In the genomic region with DNA sequence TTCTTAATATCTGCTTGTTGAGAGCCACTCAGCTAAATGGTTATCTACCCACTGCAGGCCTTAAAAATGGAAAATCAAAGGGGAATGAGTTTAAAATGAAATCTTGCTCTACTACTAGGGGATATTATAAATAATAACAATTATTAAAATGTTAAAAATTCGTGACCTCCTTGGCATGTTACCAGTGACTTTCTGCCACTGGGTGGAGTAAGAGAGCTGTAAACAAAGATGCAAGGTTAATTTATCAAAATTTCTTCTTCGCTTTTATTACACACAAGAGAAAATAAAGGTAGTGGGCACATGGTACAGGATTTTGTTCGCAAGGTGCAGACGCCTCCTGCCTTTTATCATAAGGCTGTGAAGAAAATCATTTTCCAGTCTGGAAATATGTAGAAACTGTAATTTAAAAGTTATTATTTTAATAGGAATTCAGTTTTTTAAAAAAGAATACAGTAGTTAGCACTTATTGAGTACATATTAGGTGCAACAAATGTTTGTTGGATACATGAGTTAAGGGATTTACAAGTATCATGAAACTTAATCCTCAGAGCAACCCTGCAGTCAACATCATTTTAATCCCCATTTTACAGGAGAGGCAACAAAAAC, we compare ENCODE assay signal across 9 cellular contexts.
A peak's percentile ranks its signal among the peaks of the same experiment; 100 is the strongest.
DNase-seq lines count a peak whose midpoint lies in the region; ATAC-seq, FAIRE-seq and TF ChIP-seq lines count a peak whose summit lies in the region.
"Had no signal": no experiment of that assay in that cellular context is flagged by ENCODE, and none has a peak within 500 bp of the region (broad histone marks: within the 10 kb centered on the region; RNA-seq: fewer than 3 reads in every experiment).

No MANE protein-coding gene starts in this region.

- in situ Hi-C loops in HAP-1 (cut with MboI; ENCODE audit: low sequenced_read_pairs), result loop anchor here (10.0 to 25.0 kb wide), 2 partner anchors 403 to 1506 kb away; no protein-coding TSS in a partner anchor

- no peak overlapping the region for H3K27ac Mint-ChIP-seq in CD4-positive, alpha-beta T cell
- no peak overlapping the region for H3K27ac Mint-ChIP-seq in activated B cell treated with CpG ODN at 0.5 μM for 24 hours

- no peak overlapping the region for H3K4me3 ChIP-seq in HAP-1
- H3K4me3 ChIP-seq in kidney (ENCODE audit: low read length in 2 of 2), result no peak overlapping the region
- H3K4me3 ChIP-seq: SJCRH30 had no signal

- CTCF ChIA-PET in CD4-positive, alpha-beta T cell (lab: Charles Lee), result interaction anchor here (1.6 kb wide), 2 partner anchors 408 to 1496 kb away, joined by 4 to 8 read pairs; no protein-coding TSS in a partner anchor
- CTCF ChIA-PET in activated B cell treated with CpG ODN at 0.5 μM for 24 hours (lab: Charles Lee), result interaction anchor here (0.6 to 5.0 kb wide), 4 partner anchors 268 to 410 kb away, joined by 3 to 43 read pairs (median 7); no protein-coding TSS in a partner anchor

- no peak for ATAC-seq in CD4-positive, alpha-beta T cell (ENCODE audit: poor library complexity)
- ATAC-seq in activated B cell treated with CpG ODN at 0.5 μM for 24 hours (ENCODE audit: low read depth), result no peak
- no peak for ATAC-seq in HG03280 (IDR thresholded peaks at IDR 0.05; ENCODE audit: unreplicated experiment)

- peak; percentile 73 for TF ChIP-seq CTCF in CD4-positive, alpha-beta T cell (IDR thresholded peaks at IDR 0.05)
- TF ChIP-seq CTCF in activated B cell treated with CpG ODN at 0.5 μM for 24 hours (IDR thresholded peaks at IDR 0.05) (peak; percentile 37), kidney (IDR thresholded peaks at IDR 0.05; ENCODE audit: borderline replicate concordance, extremely low read depth, insufficient read depth) (peak; percentile 59)

- no peak overlapping the region for H3K27ac ChIP-seq in CD4-positive, alpha-beta T cell (ENCODE audit: low read depth, low read length)
- H3K27ac ChIP-seq in kidney (ENCODE audit: low read depth in 2 of 2, low read length in 2 of 2), result no peak overlapping the region
- H3K27ac ChIP-seq: SJCRH30 had no signal

- H3K9ac ChIP-seq in kidney (ENCODE audit: low read length in 2 of 2), result no peak overlapping the region

- POLR2A ChIA-PET in CD4-positive, alpha-beta T cell (lab: Charles Lee), result interaction anchor here (0.9 kb wide), 1 partner anchor 280 kb away, joined by 3 read pairs; no protein-coding TSS in a partner anchor
- POLR2A ChIA-PET in activated B cell treated with CpG ODN at 0.5 μM for 24 hours (lab: Charles Lee), result no interaction called here

- FAIRE-seq in kidney (lab: Jason Lieb, UNC), result peak; percentile 44

- no peaks in the 10 kb centered on the region for H3K9me3 Mint-ChIP-seq in CD4-positive, alpha-beta T cell
- H3K9me3 Mint-ChIP-seq in activated B cell treated with CpG ODN at 0.5 μM for 24 hours, result peaks cover 3% of the 10 kb centered on the region

- H3K4me1 Mint-ChIP-seq in CD4-positive, alpha-beta T cell (ENCODE audit: low read depth), result no peaks in the 10 kb centered on the region
- peaks cover 6% of the 10 kb centered on the region for H3K4me1 Mint-ChIP-seq in activated B cell treated with CpG ODN at 0.5 μM for 24 hours

- peak in 1 of 10 experiments; percentile 5 for DNase-seq in CD4-positive, alpha-beta T cell
- peak; percentile 18 to 40 for DNase-seq in HAP-1 (ENCODE audit: low spot score in 2 of 2)
- DNase-seq in activated B cell treated with CpG ODN at 0.5 μM for 24 hours, result no peak
- no peak for DNase-seq in kidney
- DNase-seq in NCI-H774 (lab: John Stamatoyannopoulos, UW), result no peak
- no peak for DNase-seq in globus pallidus (ENCODE audit: low spot score)
- no peak for DNase-seq in foreskin melanocyte

- no peaks in the 10 kb centered on the region for H3K27me3 ChIP-seq in CD4-positive, alpha-beta T cell (ENCODE audit: control insufficient read depth, insufficient read depth, low read length)
- H3K27me3 ChIP-seq in HAP-1 (ENCODE audit: low read depth), result no peaks in the 10 kb centered on the region
- H3K27me3 ChIP-seq: SJCRH30 had no signal

- peaks cover 46% of the 10 kb centered on the region for H3K36me3 Mint-ChIP-seq in CD4-positive, alpha-beta T cell (ENCODE audit: low read depth)
- peaks cover 42% of the 10 kb centered on the region for H3K36me3 Mint-ChIP-seq in activated B cell treated with CpG ODN at 0.5 μM for 24 hours (ENCODE audit: low read depth)

- H3K4me3 Mint-ChIP-seq in CD4-positive, alpha-beta T cell, result no peak overlapping the region
- no peak overlapping the region for H3K4me3 Mint-ChIP-seq in activated B cell treated with CpG ODN at 0.5 μM for 24 hours

- H3K36me3 ChIP-seq in HAP-1 (replicated peaks), result no peaks in the 10 kb centered on the region
- no peaks in the 10 kb centered on the region for H3K36me3 ChIP-seq in kidney (ENCODE audit: control insufficient read depth in 1 of 2, insufficient read depth in 2 of 2, low read length in 2 of 2)
- H3K36me3 ChIP-seq: SJCRH30 had no signal

- no peaks in the 10 kb centered on the region for H3K4me1 ChIP-seq in HAP-1
- no peaks in the 10 kb centered on the region for H3K4me1 ChIP-seq in kidney (ENCODE audit: control insufficient read depth in 1 of 2, insufficient read depth in 1 of 2, low read depth in 1 of 2, low read length in 2 of 2)
- H3K4me1 ChIP-seq: SJCRH30 had no signal

- intact Hi-C loops in CD4-positive, alpha-beta T cell (cut with DNase I, micrococcal nuclease), result loop anchor here (1.0 to 10.0 kb wide), 6 partner anchors 267 to 1495 kb away; no protein-coding TSS in a partner anchor
- intact Hi-C loops in activated B cell treated with CpG ODN at 0.5 μM for 24 hours (cut with micrococcal nuclease), result loop anchor here (2.0 to 5.0 kb wide), 5 partner anchors 326 to 1511 kb away; no protein-coding TSS in a partner anchor
- intact Hi-C loops in kidney (cut with DNase I), result no loop called here

- H3K9me3 ChIP-seq in CD4-positive, alpha-beta T cell (ENCODE audit: control insufficient read depth, low read length), result no peaks in the 10 kb centered on the region
- H3K9me3 ChIP-seq in HAP-1, result no peaks in the 10 kb centered on the region
- no peaks in the 10 kb centered on the region for H3K9me3 ChIP-seq in kidney (ENCODE audit: control insufficient read depth in 1 of 2, low read length in 2 of 2)
- H3K9me3 ChIP-seq: SJCRH30 had no signal

- H3K27me3 Mint-ChIP-seq in CD4-positive, alpha-beta T cell, result no peaks in the 10 kb centered on the region
- H3K27me3 Mint-ChIP-seq in activated B cell treated with CpG ODN at 0.5 μM for 24 hours, result no peaks in the 10 kb centered on the region

Comparison
In these comparisons a context has a peak if more than half of its experiments do, and no peak if none do; other contexts are left out.
1. DNase-seq: peak in HAP-1 (2 of 2); none in activated B cell treated with CpG ODN at 0.5 μM for 24 hours (single experiment), kidney (single experiment), NCI-H774 (single experiment), globus pallidus (single experiment) and foreskin melanocyte (single experiment).
2. Peak in every context shown above with its lines, with median percentiles within 50 percentile points of each other: CTCF ChIP-seq.